In the genomic region with DNA sequence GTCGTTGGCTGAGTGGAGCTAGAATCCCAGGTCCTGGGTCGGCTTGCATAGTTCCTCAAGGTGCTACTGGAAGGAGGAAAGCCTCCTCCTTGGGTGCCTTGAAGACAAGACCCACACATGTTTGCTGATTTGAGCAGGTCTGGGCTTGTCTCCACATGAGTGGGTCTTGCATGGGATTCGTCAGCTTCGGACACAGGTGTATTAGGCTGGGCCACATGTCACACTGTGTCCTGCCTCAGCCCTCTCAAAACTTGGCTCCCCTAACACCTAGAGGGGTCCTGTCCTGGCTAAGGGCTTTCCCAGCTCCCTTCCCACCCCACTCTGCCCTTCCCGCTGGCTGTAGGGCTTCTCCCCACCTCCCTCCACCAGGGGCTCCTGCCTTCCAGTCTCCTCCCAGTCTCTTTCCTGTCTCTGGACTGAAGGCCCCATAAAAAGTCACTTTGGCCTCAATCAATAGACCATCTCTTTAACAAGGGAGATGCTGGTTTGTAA, we compare ENCODE assay signal across 25 cellular contexts.
DNase-seq lines count a peak whose midpoint lies in the region; ATAC-seq, FAIRE-seq and TF ChIP-seq lines count a peak whose summit lies in the region.
"Had no signal": no experiment of that assay in that cellular context is flagged by ENCODE, and none has a peak within 500 bp of the region (broad histone marks: within the 10 kb centered on the region; RNA-seq: fewer than 3 reads in every experiment).

No MANE protein-coding gene starts in this region.

- POLR2A ChIA-PET in GM10248 (lab: Yijun Ruan, JAX): no interaction called here

- no peak for TF ChIP-seq CTCF in GM10248 (IDR thresholded peaks at IDR 0.05; ENCODE audit: control extremely low read depth, extremely low read depth, low read depth, missing control alignments)
- no peak for TF ChIP-seq CTCF in bronchial epithelial cell (IDR thresholded peaks at IDR 0.05; ENCODE audit: insufficient read depth, low read length, severe bottlenecking)
- no peak for TF ChIP-seq CTCF in spleen (IDR thresholded peaks at IDR 0.05 in 8 of 11, conservative IDR thresholded peaks at IDR 0.05 in 3 of 11)

- H3K9me3 ChIP-seq in spleen: no peaks in the 10 kb centered on the region

- CTCF ChIA-PET in GM10248 (lab: Yijun Ruan, JAX): no interaction called here

- peaks cover 0 to 6% (median 0%) of the 10 kb centered on the region in 6 donors for H3K4me1 ChIP-seq in spleen

- peak; percentile 60 for FAIRE-seq in bronchial epithelial cell (lab: Jason Lieb, UNC)
- FAIRE-seq: A204.1, GM12878, GM19239, H54, HTR-8/SVneo, K562 had no signal

- H3K4me3 ChIP-seq in bronchial epithelial cell (ENCODE audit: low read depth, low read length): no peak overlapping the region
- H3K4me3 ChIP-seq in spleen: no peak overlapping the region
- H3K4me3 ChIP-seq: GM12878, GM23248, K562 had no signal

- no peak overlapping the region for H3K27ac ChIP-seq in spleen
- H3K27ac ChIP-seq: C4-2B, GM23248 had no signal

- intact Hi-C loops in spleen (cut with DNase I; ENCODE audit: low total_unique reads): no loop called here

- H3K27me3 ChIP-seq in bronchial epithelial cell (ENCODE audit: control insufficient read depth, insufficient read depth, low read length) (no peaks in the 10 kb centered on the region), spleen (replicated peaks in 1 of 7) (peaks cover 0 to 27% (median 0%) of the 10 kb centered on the region in 7 donors)

- H3K36me3 ChIP-seq in bronchial epithelial cell (ENCODE audit: control insufficient read depth, insufficient read depth, low read length) (no peaks in the 10 kb centered on the region), spleen (no peaks in the 10 kb centered on the region)

- DNase-seq in GM10248 (ENCODE audit: extremely low spot score): peak; percentile 1
- DNase-seq in bronchial epithelial cell (ENCODE audit: low read depth): peak; percentile 37
- peak; percentile 8 for DNase-seq in iPS-NIHi7 (ENCODE audit: extremely low spot score)
- DNase-seq in spleen: peak; percentile 14
- no peak for DNase-seq in glomerular visceral epithelial cell (ENCODE audit: extremely low spot score)
- no peak for DNase-seq in SW 1271 (lab: John Stamatoyannopoulos, UW)
- no peak for DNase-seq in DMS79 treated with DMSO at 0.1 percent for 48 hours (lab: John Stamatoyannopoulos, UW)
- DNase-seq: ACHN; AML-193; CD4-positive, alpha-beta memory T cell; DMS153; DMS79; GF-D8; GM23248; HFFc6; IMR-90 had no signal

- TF ChIP-seq POLR2A in spleen (IDR thresholded peaks at IDR 0.05): no peak

- ATAC-seq in HG03378 (IDR thresholded peaks at IDR 0.05; ENCODE audit: unreplicated experiment): no peak
- ATAC-seq: GM12878, HCT116, K562 had no signal

- 78 to 90% (median 82%) methylated on average over 5 of the region's 5 CpGs for WGBS in spleen, 5 donors

Comparison
In these comparisons a context has a peak if more than half of its experiments do, and no peak if none do; other contexts are left out.
1. DNase-seq: peak in GM10248 (single experiment), bronchial epithelial cell (single experiment), iPS-NIHi7 (single experiment) and spleen (single experiment); none in glomerular visceral epithelial cell (single experiment), SW 1271 (0 of 2) and DMS79 treated with DMSO at 0.1 percent for 48 hours (single experiment).